In genomic region chr1:235483090-235483489, GRCh38 we compare ENCODE assay signal across 8 cellular contexts.
"Had no signal": no experiment of that assay in that cellular context is flagged by ENCODE, and none has a peak within 500 bp of the region (broad histone marks: within the 10 kb centered on the region; RNA-seq: fewer than 3 reads in every experiment).

No MANE protein-coding gene starts in this region.

- FAIRE-seq: G401.6, GM12878, GM12891, GM12892, GM18507, GM19239 had no signal

- H3K4me3 ChIP-seq: GM12878 had no signal

- DNase-seq: GDM1, GF-D8 had no signal

- ATAC-seq: GM12878 had no signal
